ENCODE assay signal across 9 cellular contexts in the genomic region with DNA sequence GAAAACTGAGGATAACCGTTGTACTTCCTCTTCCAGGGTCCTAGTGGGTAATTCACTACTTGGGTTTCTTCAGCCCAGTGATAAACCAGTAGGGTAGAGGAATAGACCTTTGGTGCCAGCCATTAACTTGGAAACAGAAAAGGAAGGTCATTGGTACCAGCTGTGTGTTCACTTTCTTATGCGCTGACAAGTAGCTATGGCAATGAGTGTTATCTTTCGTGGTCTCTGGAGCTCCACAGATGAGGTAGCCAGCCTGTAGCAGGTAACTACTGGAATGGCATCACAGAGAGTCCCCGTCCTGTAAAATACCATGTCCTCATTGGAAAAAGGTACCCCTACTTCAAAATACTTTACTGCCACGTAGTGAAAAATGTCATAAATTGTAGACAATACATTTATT. TPM values are rescaled to one million over a fixed set of nuclear protein-coding genes. Genes with fewer than 3 reads are reported as not detected.
DNase-seq lines count a peak whose midpoint lies in the region; ATAC-seq, FAIRE-seq and TF ChIP-seq lines count a peak whose summit lies in the region.
"Had no signal": no experiment of that assay in that cellular context is flagged by ENCODE, and none has a peak within 500 bp of the region (broad histone marks: within the 10 kb centered on the region; RNA-seq: fewer than 3 reads in every experiment).

No MANE protein-coding gene starts in this region.

- DNase-seq in A549 (ENCODE audit: low read depth in 1 of 2, low spot score in 1 of 2): no peak
- no peak for DNase-seq in GM18507 (ENCODE audit: extremely low spot score, insufficient read length, low read depth)
- DNase-seq in T-helper 2 cell treated with Interferon-gamma antibody and Interleukin-4, amounts not matched to agents 5 μg/mL and 100 μg/mL, for 36 hours (ENCODE audit: low spot score): peak; percentile 28
- DNase-seq in fibroblast of villous mesenchyme (ENCODE audit: low read depth): no peak
- no peak for DNase-seq in DMS114 treated with DMSO at 0.1 percent for 48 hours (lab: John Stamatoyannopoulos, UW; ENCODE audit: unreplicated experiment)
- no peak for DNase-seq in left lobe of liver (ENCODE audit: low spot score)
- DNase-seq: heart right ventricle had no signal

- peaks cover 31% of the 10 kb centered on the region for H3K36me3 Mint-ChIP-seq in T-helper 2 cell treated with Interferon-gamma antibody and Interleukin-4, amounts not matched to agents 5 μg/mL and 100 μg/mL, for 36 hours (ENCODE audit: low read depth)

- ATAC-seq in A549: no peak
- ATAC-seq in GM19467 (IDR thresholded peaks at IDR 0.05; ENCODE audit: unreplicated experiment): no peak
- ATAC-seq in HG02970 (IDR thresholded peaks at IDR 0.05; ENCODE audit: low FRiP score, unreplicated experiment): no peak
- ATAC-seq in left lobe of liver: no peak
- ATAC-seq: heart right ventricle had no signal

- H3K4me1 ChIP-seq in A549: peaks cover 23% of the 10 kb centered on the region

- H3K4me3 ChIP-seq in A549 (peak overlapping the region; percentile 94; the same call in 2 of the 3 replicates), fibroblast of villous mesenchyme (ENCODE audit: low read depth, low read length) (peak overlapping the region; percentile 85)

- TF ChIP-seq CTCF in A549 (IDR thresholded peaks at IDR 0.05): no peak
- no peak for TF ChIP-seq CTCF in fibroblast of villous mesenchyme (IDR thresholded peaks at IDR 0.05; ENCODE audit: insufficient read depth, low read depth, low read length)

- TF ChIP-seq POLR2A in A549 (IDR thresholded peaks at IDR 0.05; ENCODE audit: low read length): no peak

- TF ChIP-seq EP300 in A549 (IDR thresholded peaks at IDR 0.05): no peak

- TF ChIP-seq RAD21 in A549 (conservative IDR thresholded peaks at IDR 0.05 in 1 of 2, IDR thresholded peaks at IDR 0.05 in 1 of 2): no peak

- FAIRE-seq in A549 (lab: Jason Lieb, UNC) (no peak), GM18507 (lab: Jason Lieb, UNC) (peak; percentile 77)

- peak overlapping the region in 1 of 2 experiments; percentile 15; a peak in 1 of 6 replicates for H3K27ac ChIP-seq in A549

- POLR2A ChIA-PET in A549 (lab: Yijun Ruan, JAX): interaction anchor here (0.6 kb wide), 1 partner anchor 73 kb away, joined by 7 read pairs; no protein-coding TSS in a partner anchor

- no peaks in the 10 kb centered on the region for H3K9me3 ChIP-seq in A549
- H3K9me3 ChIP-seq: heart right ventricle had no signal

- H3K4me3 Mint-ChIP-seq in T-helper 2 cell treated with Interferon-gamma antibody and Interleukin-4, amounts not matched to agents 5 μg/mL and 100 μg/mL, for 36 hours: peak overlapping the region; percentile 92

- H3K9me3 Mint-ChIP-seq in T-helper 2 cell treated with Interferon-gamma antibody and Interleukin-4, amounts not matched to agents 5 μg/mL and 100 μg/mL, for 36 hours: no peaks in the 10 kb centered on the region

- H3K27ac Mint-ChIP-seq in T-helper 2 cell treated with Interferon-gamma antibody and Interleukin-4, amounts not matched to agents 5 μg/mL and 100 μg/mL, for 36 hours: no peak overlapping the region

- no peaks in the 10 kb centered on the region for H3K27me3 Mint-ChIP-seq in T-helper 2 cell treated with Interferon-gamma antibody and Interleukin-4, amounts not matched to agents 5 μg/mL and 100 μg/mL, for 36 hours (ENCODE audit: low read depth)

- WGBS in A549 (ENCODE audit: missing lambda C conversion rate): 73% methylated on average over 5 of the region's 5 CpGs

- CTCF ChIA-PET in A549 (lab: Yijun Ruan, JAX): interaction anchor here (0.8 to 1.5 kb wide), 3 partner anchors 44 to 530 kb away, joined by 3 read pairs; no protein-coding TSS in a partner anchor

- peaks cover 40% of the 10 kb centered on the region for H3K4me1 Mint-ChIP-seq in T-helper 2 cell treated with Interferon-gamma antibody and Interleukin-4, amounts not matched to agents 5 μg/mL and 100 μg/mL, for 36 hours (ENCODE audit: low read depth)

- H3K4me2 ChIP-seq in A549: peak overlapping the region; percentile 91

TF ChIP-seq in A549, 52 proteins besides CTCF, POLR2A, EP300 and RAD21:
- TF ChIP-seq, protein P1, sequence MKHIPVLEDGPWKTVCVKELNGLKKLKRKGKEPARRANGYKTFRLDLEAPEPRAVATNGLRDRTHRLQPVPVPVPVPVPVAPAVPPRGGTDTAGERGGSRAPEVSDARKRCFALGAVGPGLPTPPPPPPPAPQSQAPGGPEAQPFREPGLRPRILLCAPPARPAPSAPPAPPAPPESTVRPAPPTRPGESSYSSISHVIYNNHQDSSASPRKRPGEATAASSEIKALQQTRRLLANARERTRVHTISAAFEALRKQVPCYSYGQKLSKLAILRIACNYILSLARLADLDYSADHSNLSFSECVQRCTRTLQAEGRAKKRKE (CRISPR knock-in tag; IDR thresholded peaks at IDR 0.05; ENCODE audit: low read depth): no peak
- TF ChIP-seq, protein P2, sequence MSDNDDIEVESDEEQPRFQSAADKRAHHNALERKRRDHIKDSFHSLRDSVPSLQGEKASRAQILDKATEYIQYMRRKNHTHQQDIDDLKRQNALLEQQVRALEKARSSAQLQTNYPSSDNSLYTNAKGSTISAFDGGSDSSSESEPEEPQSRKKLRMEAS (IDR thresholded peaks at IDR 0.05): no peak
- TF ChIP-seq FOSB (CRISPR knock-in tag; IDR thresholded peaks at IDR 0.05) (no peak), HOXB5 (CRISPR knock-in tag; IDR thresholded peaks at IDR 0.05) (no peak), NPAS2 (CRISPR knock-in tag; IDR thresholded peaks at IDR 0.05; ENCODE audit: borderline replicate concordance) (no peak), MAFK (IDR thresholded peaks at IDR 0.05; ENCODE audit: partially characterized antibody) (no peak), MYC (IDR thresholded peaks at IDR 0.05; ENCODE audit: borderline replicate concordance, low read length) (no peak), HES2 (IDR thresholded peaks at IDR 0.05) (no peak), JUNB (IDR thresholded peaks at IDR 0.05) (no peak), GATA3 (IDR thresholded peaks at IDR 0.05; ENCODE audit: borderline replicate concordance) (no peak), NR3C1 (IDR thresholded peaks at IDR 0.05) (no peak), BCL3 (IDR thresholded peaks at IDR 0.05) (no peak), ZC3H11A (IDR thresholded peaks at IDR 0.05) (no peak)
- TF ChIP-seq, protein P3, sequence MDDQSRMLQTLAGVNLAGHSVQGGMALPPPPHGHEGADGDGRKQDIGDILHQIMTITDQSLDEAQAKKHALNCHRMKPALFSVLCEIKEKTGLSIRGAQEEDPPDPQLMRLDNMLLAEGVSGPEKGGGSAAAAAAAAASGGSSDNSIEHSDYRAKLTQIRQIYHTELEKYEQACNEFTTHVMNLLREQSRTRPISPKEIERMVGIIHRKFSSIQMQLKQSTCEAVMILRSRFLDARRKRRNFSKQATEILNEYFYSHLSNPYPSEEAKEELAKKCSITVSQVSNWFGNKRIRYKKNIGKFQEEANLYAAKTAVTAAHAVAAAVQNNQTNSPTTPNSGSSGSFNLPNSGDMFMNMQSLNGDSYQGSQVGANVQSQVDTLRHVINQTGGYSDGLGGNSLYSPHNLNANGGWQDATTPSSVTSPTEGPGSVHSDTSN (IDR thresholded peaks at IDR 0.05): no peak
- TF ChIP-seq, protein P4, sequence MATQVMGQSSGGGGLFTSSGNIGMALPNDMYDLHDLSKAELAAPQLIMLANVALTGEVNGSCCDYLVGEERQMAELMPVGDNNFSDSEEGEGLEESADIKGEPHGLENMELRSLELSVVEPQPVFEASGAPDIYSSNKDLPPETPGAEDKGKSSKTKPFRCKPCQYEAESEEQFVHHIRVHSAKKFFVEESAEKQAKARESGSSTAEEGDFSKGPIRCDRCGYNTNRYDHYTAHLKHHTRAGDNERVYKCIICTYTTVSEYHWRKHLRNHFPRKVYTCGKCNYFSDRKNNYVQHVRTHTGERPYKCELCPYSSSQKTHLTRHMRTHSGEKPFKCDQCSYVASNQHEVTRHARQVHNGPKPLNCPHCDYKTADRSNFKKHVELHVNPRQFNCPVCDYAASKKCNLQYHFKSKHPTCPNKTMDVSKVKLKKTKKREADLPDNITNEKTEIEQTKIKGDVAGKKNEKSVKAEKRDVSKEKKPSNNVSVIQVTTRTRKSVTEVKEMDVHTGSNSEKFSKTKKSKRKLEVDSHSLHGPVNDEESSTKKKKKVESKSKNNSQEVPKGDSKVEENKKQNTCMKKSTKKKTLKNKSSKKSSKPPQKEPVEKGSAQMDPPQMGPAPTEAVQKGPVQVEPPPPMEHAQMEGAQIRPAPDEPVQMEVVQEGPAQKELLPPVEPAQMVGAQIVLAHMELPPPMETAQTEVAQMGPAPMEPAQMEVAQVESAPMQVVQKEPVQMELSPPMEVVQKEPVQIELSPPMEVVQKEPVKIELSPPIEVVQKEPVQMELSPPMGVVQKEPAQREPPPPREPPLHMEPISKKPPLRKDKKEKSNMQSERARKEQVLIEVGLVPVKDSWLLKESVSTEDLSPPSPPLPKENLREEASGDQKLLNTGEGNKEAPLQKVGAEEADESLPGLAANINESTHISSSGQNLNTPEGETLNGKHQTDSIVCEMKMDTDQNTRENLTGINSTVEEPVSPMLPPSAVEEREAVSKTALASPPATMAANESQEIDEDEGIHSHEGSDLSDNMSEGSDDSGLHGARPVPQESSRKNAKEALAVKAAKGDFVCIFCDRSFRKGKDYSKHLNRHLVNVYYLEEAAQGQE (IDR thresholded peaks at IDR 0.05): no peak

RNA-seq across cellular contexts. Expression of gene UHRF2, which starts 2.3 kb away (rescaled TPM):
- polyA plus RNA-seq in A549 (2011; rRNA removed) (60.6 and 74.3 TPM in 2 replicates), A549 (2017; fragmentation: RNase III; extraction: RNeasy Plus Mini Kit Qiagen cat#74134 plus additional on column Dnase treatment) (25.8 to 28.6 TPM (median 28.5 TPM) in 3 replicates)
- 15.6 and 16.8 TPM in 2 replicates for polyA plus RNA-seq in A549 (2012; cell fraction: cytosol; rRNA removed)
- polyA plus RNA-seq in A549 (2012; cell fraction: nucleus; rRNA removed): 33.2 and 49.6 TPM in 2 replicates
- 41.6 and 44.8 TPM in 2 replicates for polyA minus RNA-seq in A549 (2011; rRNA and poly(A)+ RNA removed)
- total RNA-seq in fibroblast of villous mesenchyme (46.4 and 54.0 TPM in 2 replicates), left lobe of liver (12.6 TPM)
